ENCODE assay signal across 8 cellular contexts in the genomic region with DNA sequence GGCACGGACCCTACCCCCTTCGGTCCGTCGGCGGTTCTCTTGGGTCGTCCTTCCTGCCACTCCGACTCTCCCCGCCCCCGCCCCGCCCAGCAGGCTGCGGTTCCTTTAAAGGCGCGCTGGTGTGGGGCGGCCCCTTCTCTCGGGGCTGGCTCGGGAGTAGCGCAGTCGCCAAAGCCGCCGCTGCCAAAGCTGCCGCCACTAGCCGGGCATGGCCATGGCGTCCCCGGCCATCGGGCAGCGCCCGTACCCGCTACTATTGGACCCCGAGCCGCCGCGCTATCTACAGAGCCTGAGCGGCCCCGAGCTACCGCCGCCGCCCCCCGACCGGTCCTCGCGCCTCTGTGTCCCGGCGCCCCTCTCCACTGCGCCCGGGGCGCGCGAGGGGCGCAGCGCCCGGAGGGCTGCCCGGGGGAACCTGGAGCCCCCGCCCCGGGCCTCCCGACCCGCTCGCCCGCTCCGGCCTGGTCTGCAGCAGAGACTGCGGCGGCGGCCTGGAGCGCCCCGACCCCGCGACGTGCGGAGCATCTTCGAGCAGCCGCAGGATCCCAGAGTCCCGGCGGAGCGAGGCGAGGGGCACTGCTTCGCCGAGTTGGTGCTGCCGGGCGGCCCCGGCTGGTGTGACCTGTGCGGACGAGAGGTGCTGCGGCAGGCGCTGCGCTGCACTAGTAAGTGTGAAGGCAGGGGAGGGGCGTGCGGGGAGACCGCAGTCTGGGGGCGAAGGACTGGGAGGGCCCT. TPM values are rescaled to one million over a fixed set of nuclear protein-coding genes. Genes with fewer than 3 reads are reported as not detected.
DNase-seq lines count a peak whose midpoint lies in the region; ATAC-seq, FAIRE-seq and TF ChIP-seq lines count a peak whose summit lies in the region.

A gene with protein sequence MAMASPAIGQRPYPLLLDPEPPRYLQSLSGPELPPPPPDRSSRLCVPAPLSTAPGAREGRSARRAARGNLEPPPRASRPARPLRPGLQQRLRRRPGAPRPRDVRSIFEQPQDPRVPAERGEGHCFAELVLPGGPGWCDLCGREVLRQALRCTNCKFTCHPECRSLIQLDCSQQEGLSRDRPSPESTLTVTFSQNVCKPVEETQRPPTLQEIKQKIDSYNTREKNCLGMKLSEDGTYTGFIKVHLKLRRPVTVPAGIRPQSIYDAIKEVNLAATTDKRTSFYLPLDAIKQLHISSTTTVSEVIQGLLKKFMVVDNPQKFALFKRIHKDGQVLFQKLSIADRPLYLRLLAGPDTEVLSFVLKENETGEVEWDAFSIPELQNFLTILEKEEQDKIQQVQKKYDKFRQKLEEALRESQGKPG (plus strand): TSS at position 137 of the 735 bp plus-strand sequence. CDS start 72 bp downstream, at position 209.

- no peaks in the 10 kb centered on the region for H3K9me3 ChIP-seq in lower lobe of right lung

- H3K27me3 ChIP-seq in lower lobe of right lung (ENCODE audit: low read depth): peaks cover 4% of the 10 kb centered on the region

- peak within 1 kb of the TSS; percentile 77 for H3K4me3 ChIP-seq in lower lobe of right lung

- H3K4me1 ChIP-seq in lower lobe of right lung: peaks cover 82% of the 10 kb centered on the region

- H3K27ac ChIP-seq in lower lobe of right lung: peak within 1 kb of the TSS; percentile 71

- intact Hi-C loops in lower lobe of right lung (cut with DNase I): no loop called here

- ATAC-seq in lower lobe of right lung: peak; percentile 92 to 93

- no peaks in the 10 kb centered on the region for H3K36me3 ChIP-seq in lower lobe of right lung

- DNase-seq in Daoy (ENCODE audit: low read depth): peak; percentile 71
- DNase-seq in H54 (ENCODE audit: insufficient read length, low spot score): peak; percentile 60
- peak; percentile 79 to 81 for DNase-seq in NCI-H187 (lab: John Stamatoyannopoulos, UW)
- DNase-seq in activated CD4-positive, alpha-beta T cell treated with anti-CD3 and anti-CD28 coated beads, Interleukin-2, amount 50 U/mL, for 1 hour: peak; percentile 79
- peak; percentile 49 for DNase-seq in dermis blood vessel endothelial cell
- DNase-seq in lower lobe of right lung: peak; percentile 92
- DNase-seq in stimulated activated CD4-positive, alpha-beta T cell treated with anti-CD3 and anti-CD28 coated beads, TNF-alpha, amount 100 ng/mL, for 4 hours (ENCODE audit: low read depth in 3 of 3): peak; percentile 64 to 70 (median 66)
- DNase-seq in AML-193 (lab: John Stamatoyannopoulos, UW): no peak

- TF ChIP-seq POLR2A in H54 (IDR thresholded peaks at IDR 0.05; ENCODE audit: low read depth, low read length): peak; percentile 95

- no peak for TF ChIP-seq CTCF in lower lobe of right lung (IDR thresholded peaks at IDR 0.05)

- FAIRE-seq in H54 (lab: Jason Lieb, UNC): no peak

RNA-seq across cellular contexts. Expression of the gene that starts here (rescaled TPM):
- total RNA-seq in Daoy (2014; rRNA removed; shearing (Covaris generic)): 0.69 and 1.5 TPM in 2 replicates
- total RNA-seq in dermis blood vessel endothelial cell (0.33 and 0.51 TPM in 2 replicates), lower lobe of right lung (48.2 TPM)

Comparison
In these comparisons a context has a peak if more than half of its experiments do, and no peak if none do; other contexts are left out.
1. RNA of the gene that starts here (total RNA-seq): 48.2 TPM in lower lobe of right lung (single experiment); 0.69 to 1.5 TPM in Daoy and 0.33 to 0.51 TPM in dermis blood vessel endothelial cell; every median in the first group is over 10 times any median in the second.
2. Peak in DNase-seq in dermis blood vessel endothelial cell; RNA of the gene not detected or under 1 TPM.
3. DNase-seq: peak in Daoy (single experiment), H54 (single experiment), NCI-H187 (2 of 2), activated CD4-positive, alpha-beta T cell treated with anti-CD3 and anti-CD28 coated beads, Interleukin-2, amount 50 U/mL, for 1 hour (single experiment), lower lobe of right lung (single experiment) and stimulated activated CD4-positive, alpha-beta T cell treated with anti-CD3 and anti-CD28 coated beads, TNF-alpha, amount 100 ng/mL, for 4 hours (3 of 3); none in AML-193 (0 of 2).